Comparison of ENCODE assay signal across 14 cellular contexts in the genomic region with DNA sequence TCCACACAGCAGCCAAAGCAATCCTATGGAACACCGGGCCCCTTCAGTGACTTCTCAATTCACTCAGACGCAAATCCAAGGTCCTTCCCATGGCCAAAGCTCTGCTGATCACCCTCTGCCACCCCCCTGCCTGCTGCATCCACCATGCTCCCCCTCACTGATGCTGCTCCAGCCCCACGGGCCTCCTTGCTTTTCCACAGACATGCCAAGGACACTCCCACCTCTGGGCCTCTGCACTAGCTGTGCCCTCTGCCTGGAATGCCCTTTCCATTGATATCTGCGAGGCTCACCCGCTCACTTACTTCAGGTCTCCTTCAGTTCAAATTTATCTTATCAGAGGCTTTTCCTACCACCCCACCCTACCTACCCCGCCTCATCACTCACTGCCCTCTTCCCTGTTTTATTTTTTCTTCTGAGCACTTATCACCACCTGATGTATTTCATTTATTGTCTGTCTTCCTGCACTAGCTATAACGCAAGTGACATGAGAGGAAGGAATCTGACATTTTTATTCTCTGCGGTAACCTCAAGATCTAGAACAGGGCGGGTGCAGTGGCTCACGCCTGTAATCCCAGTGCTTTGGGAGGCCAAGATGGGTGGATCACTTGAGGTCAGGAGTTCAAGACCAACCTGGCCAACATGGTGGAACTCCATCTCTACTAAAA. TPM values are rescaled to one million over a fixed set of nuclear protein-coding genes. Genes with fewer than 3 reads are reported as not detected.
A peak's percentile ranks its signal among the peaks of the same experiment; 100 is the strongest.
DNase-seq lines count a peak whose midpoint lies in the region; ATAC-seq and TF ChIP-seq lines count a peak whose summit lies in the region.
"Had no signal": no experiment of that assay in that cellular context is flagged by ENCODE, and none has a peak within 500 bp of the region (broad histone marks: within the 10 kb centered on the region; RNA-seq: fewer than 3 reads in every experiment).

No MANE protein-coding gene starts in this region.

- H3K4ac ChIP-seq in mesendoderm (ENCODE audit: low read depth, low read length), result no peak overlapping the region

- H3K36me3 ChIP-seq in Panc1 (ENCODE audit: control insufficient read depth, insufficient read depth, low read length) (no peaks in the 10 kb centered on the region), mesendoderm (ENCODE audit: control insufficient read depth, insufficient read depth, low read length) (no peaks in the 10 kb centered on the region), suprapubic skin (no peaks in the 10 kb centered on the region)

- TF ChIP-seq CTCF in Panc1 (IDR thresholded peaks at IDR 0.05) (no peak), coronary artery (IDR thresholded peaks at IDR 0.05) (no peak), suprapubic skin (IDR thresholded peaks at IDR 0.05) (no peak)

- H3K23ac ChIP-seq in mesendoderm (ENCODE audit: low read length), result no peak overlapping the region

- H4K8ac ChIP-seq in mesendoderm (ENCODE audit: low read depth, low read length), result no peak overlapping the region

- CTCF ChIA-PET in Panc1 (lab: Charles Lee), result no interaction called here

- no peak overlapping the region for H2BK5ac ChIP-seq in mesendoderm (ENCODE audit: low read length)

- H3K79me2 ChIP-seq in mesendoderm (ENCODE audit: control insufficient read depth, insufficient read depth, low read length), result peaks cover 42% of the 10 kb centered on the region

- no peak overlapping the region for H2BK120ac ChIP-seq in mesendoderm (ENCODE audit: low read depth, low read length)

- in situ Hi-C loops in Panc1 (cut with HindIII; ENCODE audit: low pct_unique_long_range_greater_than_20kb, low sequenced_read_pairs), result no loop called here

- no peak overlapping the region for H4K5ac ChIP-seq in mesendoderm (ENCODE audit: low read length)

- peaks cover 20% of the 10 kb centered on the region for H3K79me1 ChIP-seq in mesendoderm (ENCODE audit: low read length)

- no peak overlapping the region for H2AK5ac ChIP-seq in mesendoderm (ENCODE audit: low read length)

- ATAC-seq in Panc1, result no peak
- no peak for ATAC-seq in HG03354 (IDR thresholded peaks at IDR 0.05; ENCODE audit: poor library complexity, severe bottlenecking, unreplicated experiment)
- ATAC-seq in GM19328 (IDR thresholded peaks at IDR 0.05; ENCODE audit: unreplicated experiment), result no peak
- ATAC-seq in GM18907 (IDR thresholded peaks at IDR 0.05; ENCODE audit: unreplicated experiment), result no peak
- ATAC-seq: activated CD8-positive, alpha-beta memory T cell treated with anti-CD3 and anti-CD28 coated beads, Interleukin-2, amount 10 ng/mL, durations not matched to agents 7 days and 5 days had no signal

- POLR2A ChIA-PET in Panc1 (lab: Charles Lee), result no interaction called here

- H3K9ac ChIP-seq in mesendoderm (ENCODE audit: low read length), result no peak overlapping the region

- H3K4me1 ChIP-seq in Panc1 (ENCODE audit: control insufficient read depth, insufficient read depth, low read length), result peaks cover 70% of the 10 kb centered on the region
- H3K4me1 ChIP-seq in mesendoderm (ENCODE audit: control insufficient read depth, low read depth, low read length), result peaks cover 18% of the 10 kb centered on the region
- peaks cover 84% of the 10 kb centered on the region for H3K4me1 ChIP-seq in suprapubic skin

- H3K18ac ChIP-seq in mesendoderm (ENCODE audit: low read length), result no peak overlapping the region

- H3K27ac ChIP-seq in Panc1 (ENCODE audit: low read length) (peak overlapping the region; percentile 60), coronary artery (peak overlapping the region; percentile 96 to 99), mesendoderm (ENCODE audit: low read depth, low read length) (no peak overlapping the region), suprapubic skin (peak overlapping the region; percentile 90)

- H2BK15ac ChIP-seq in mesendoderm (replicated peaks; ENCODE audit: low read depth), result no peak overlapping the region

- no peaks in the 10 kb centered on the region for H3K9me3 ChIP-seq in Panc1 (ENCODE audit: control insufficient read depth, insufficient read depth, low read depth, low read length)
- no peaks in the 10 kb centered on the region for H3K9me3 ChIP-seq in suprapubic skin

- H3K56ac ChIP-seq in mesendoderm (ENCODE audit: low read length), result peak overlapping the region; percentile 10

- intact Hi-C loops in Panc1 (cut with micrococcal nuclease; ENCODE audit: unreplicated experiment), result no loop called here

- no peak overlapping the region for H3K4me2 ChIP-seq in mesendoderm (ENCODE audit: low read length)

- H3K4me3 ChIP-seq in Panc1 (ENCODE audit: low read depth in 2 of 2, low read length in 2 of 2), result no peak overlapping the region
- H3K4me3 ChIP-seq in coronary artery, result peak overlapping the region; percentile 2
- no peak overlapping the region for H3K4me3 ChIP-seq in mesendoderm (ENCODE audit: low read length)
- no peak overlapping the region for H3K4me3 ChIP-seq in suprapubic skin

- TSS peak; percentile 55 for BruUV-seq in Panc1 (replicated peaks; lab: Mats Ljungman, UMichigan)

- no peak for TF ChIP-seq POLR2A in suprapubic skin (IDR thresholded peaks at IDR 0.05)

- H3K27me3 ChIP-seq in Panc1 (ENCODE audit: control insufficient read depth, insufficient read depth, low read length), result no peaks in the 10 kb centered on the region
- H3K27me3 ChIP-seq in mesendoderm (ENCODE audit: insufficient read depth, low read length, poor library complexity), result no peaks in the 10 kb centered on the region
- no peaks in the 10 kb centered on the region for H3K27me3 ChIP-seq in suprapubic skin

- DNase-seq in Panc1 (ENCODE audit: low read depth, low spot score) (no peak), coronary artery (ENCODE audit: low spot score) (no peak), mesendoderm (no peak), suprapubic skin (ENCODE audit: low spot score in 2 of 2) (no peak)
- no peak for DNase-seq in activated CD8-positive, alpha-beta memory T cell treated with anti-CD3 and anti-CD28 coated beads, Interleukin-2, amount 50 U/mL, for 48 hours
- DNase-seq: activated CD8-positive, alpha-beta memory T cell treated with anti-CD3 and anti-CD28 coated beads, Interleukin-2, amount 10 ng/mL, durations not matched to agents 7 days and 5 days; amniotic stem cell; C1 segment of cervical spinal cord; Kasumi-1; stimulated activated CD4-positive, alpha-beta T cell treated with anti-CD3 and anti-CD28 coated beads, Interleukin-12 subunit alpha, Interleukin-12 subunit beta, amount 100 ng/mL, for 4 hours; stimulated activated CD8-positive, alpha-beta memory T cell treated with anti-CD3 and anti-CD28 coated beads, Interleukin-4, amount 100 ng/mL, for 48 hours had no signal

- no CpG with 5 or more reads among the region's 10 CpGs for WGBS in mesendoderm (ENCODE audit: extremely low coverage, insufficient coverage, low lambda C conversion rate)
- WGBS in suprapubic skin, result 62% methylated on average over 10 of the region's 10 CpGs

- TF ChIP-seq EP300 in suprapubic skin (IDR thresholded peaks at IDR 0.05), result no peak

RNA-seq across cellular contexts. Expression of gene HSPG2, which starts 7.0 kb away (rescaled TPM):
- total RNA-seq in Panc1 (2021; ENCODE audit: unreplicated experiment), result 171 TPM
- polyA plus RNA-seq in Panc1 (2012; ENCODE audit: insufficient read length), result 324 TPM
- 10.1 TPM for polyA plus RNA-seq in mesendoderm (2013, experiment 1 of 2)
- 9.4 TPM for polyA plus RNA-seq in mesendoderm (2013, experiment 2 of 2)
- 100 to 1,000 TPM in 3 of 4 donors, 10 to 100 TPM in 1; 97.5 to 164 (median 131) TPM for total RNA-seq in suprapubic skin

RNA-seq across cellular contexts. Expression of gene CELA3B, which starts 46.7 kb away (rescaled TPM):
- total RNA-seq in Panc1 (2021; ENCODE audit: unreplicated experiment), result 3.4 TPM
- polyA plus RNA-seq in Panc1 (2012; ENCODE audit: insufficient read length), result not detected
- not detected for polyA plus RNA-seq in mesendoderm (2013, experiment 1 of 2)
- not detected for polyA plus RNA-seq in mesendoderm (2013, experiment 2 of 2)
- not detected for total RNA-seq in suprapubic skin
- total RNA-seq: activated CD8-positive, alpha-beta memory T cell treated with anti-CD3 and anti-CD28 coated beads, Interleukin-2, amount 10 ng/mL, durations not matched to agents 7 days and 5 days had no signal
